Comparison of ENCODE assay signal across 8 cellular contexts in genomic region chr10:102744374-102745051, GRCh38. TPM values are rescaled to one million over a fixed set of nuclear protein-coding genes. Genes with fewer than 3 reads are reported as not detected.
DNase-seq lines count a peak whose midpoint lies in the region; ATAC-seq and TF ChIP-seq lines count a peak whose summit lies in the region.

No MANE protein-coding gene starts in this region.

- H3K9me3 Mint-ChIP-seq in activated T-cell treated with anti-CD3 and anti-CD28 coated beads, Interleukin-2, amount 50 U/mL, for 72 hours: peaks cover 5 to 6% of the 10 kb centered on the region in 2 donors
- H3K9me3 Mint-ChIP-seq in progenitor cell of endocrine pancreas (ENCODE audit: low read depth): peaks cover 5% of the 10 kb centered on the region

- ATAC-seq in HG03175 (IDR thresholded peaks at IDR 0.05; ENCODE audit: unreplicated experiment) (peak; percentile 9), HG03196 (IDR thresholded peaks at IDR 0.05; ENCODE audit: unreplicated experiment) (no peak)
- peak; percentile 8 to 14 for ATAC-seq in activated T-cell treated with anti-CD3 and anti-CD28 coated beads, Interleukin-2, amount 50 U/mL, for 72 hours (replicated peaks in 1 of 2)

- no peaks in the 10 kb centered on the region for H3K27me3 Mint-ChIP-seq in activated T-cell treated with anti-CD3 and anti-CD28 coated beads, Interleukin-2, amount 50 U/mL, for 72 hours (ENCODE audit: low read depth)
- no peaks in the 10 kb centered on the region for H3K27me3 Mint-ChIP-seq in progenitor cell of endocrine pancreas

- intact Hi-C loops in head of caudate nucleus (cut with DNase I): no loop called here

- H3K4me1 Mint-ChIP-seq in activated T-cell treated with anti-CD3 and anti-CD28 coated beads, Interleukin-2, amount 50 U/mL, for 72 hours (ENCODE audit: low read depth): peaks cover 52% of the 10 kb centered on the region
- peaks cover 22% of the 10 kb centered on the region for H3K4me1 Mint-ChIP-seq in progenitor cell of endocrine pancreas (ENCODE audit: low read depth)

- H3K36me3 Mint-ChIP-seq in activated T-cell treated with anti-CD3 and anti-CD28 coated beads, Interleukin-2, amount 50 U/mL, for 72 hours (ENCODE audit: insufficient read depth in 2 of 2): peaks cover 4 to 8% of the 10 kb centered on the region in 2 donors
- peaks cover 2% of the 10 kb centered on the region for H3K36me3 Mint-ChIP-seq in progenitor cell of endocrine pancreas (ENCODE audit: insufficient read depth)

- H3K27ac Mint-ChIP-seq in activated T-cell treated with anti-CD3 and anti-CD28 coated beads, Interleukin-2, amount 50 U/mL, for 72 hours: peak overlapping the region; percentile 79
- H3K27ac Mint-ChIP-seq in progenitor cell of endocrine pancreas: peak overlapping the region; percentile 87

- peak overlapping the region; percentile 95 to 100 for H3K4me3 Mint-ChIP-seq in activated T-cell treated with anti-CD3 and anti-CD28 coated beads, Interleukin-2, amount 50 U/mL, for 72 hours
- H3K4me3 Mint-ChIP-seq in progenitor cell of endocrine pancreas (ENCODE audit: low read depth): peak overlapping the region; percentile 97

- TF ChIP-seq CTCF in progenitor cell of endocrine pancreas (IDR thresholded peaks at IDR 0.05; ENCODE audit: unreplicated experiment): no peak

- peak; percentile 18 for DNase-seq in ELF-1 (ENCODE audit: low read depth, low spot score)
- DNase-seq in activated T-cell treated with anti-CD3 and anti-CD28 coated beads, Interleukin-2, amount 50 U/mL, for 72 hours: peak in 1 of 2 donors; percentile 12
- DNase-seq in head of caudate nucleus: peak in 36 of 42 donors; percentile 3 to 78 (median 38)
- no peak for DNase-seq in progenitor cell of endocrine pancreas (ENCODE audit: low spot score, unreplicated experiment)
- no peak for DNase-seq in CD1c-positive myeloid dendritic cell (ENCODE audit: extremely low spot score)
- no peak for DNase-seq in NCI-H345 treated with DMSO at 0.1 percent for 48 hours (lab: John Stamatoyannopoulos, UW; ENCODE audit: unreplicated experiment)

RNA-seq across cellular contexts. Expression of gene WBP1L, which starts 0.8 kb away (rescaled TPM):
- 10 to 100 TPM; 19.6 to 20.1 TPM for total RNA-seq in activated T-cell treated with anti-CD3 and anti-CD28 coated beads, Interleukin-2, amount 50 U/mL, for 72 hours
- 29.9 and 30.7 TPM in 2 replicates for total RNA-seq in progenitor cell of endocrine pancreas

RNA-seq across cellular contexts. Expression of gene SFXN2, which starts 30.1 kb away (rescaled TPM):
- total RNA-seq in activated T-cell treated with anti-CD3 and anti-CD28 coated beads, Interleukin-2, amount 50 U/mL, for 72 hours: 10 to 100 TPM in 1 of 2 donors, 1 to 10 TPM in 1; 7.5 to 10.4 TPM
- total RNA-seq in progenitor cell of endocrine pancreas: 33.9 and 34.2 TPM in 2 replicates

RNA-seq across cellular contexts. Expression of gene ARL3, which starts 30.3 kb away (rescaled TPM):
- 1 to 10 TPM; 8.0 to 8.7 TPM for total RNA-seq in activated T-cell treated with anti-CD3 and anti-CD28 coated beads, Interleukin-2, amount 50 U/mL, for 72 hours
- total RNA-seq in progenitor cell of endocrine pancreas: 24.9 and 25.0 TPM in 2 replicates

Comparison
In these comparisons a context has a peak if more than half of its experiments do, and no peak if none do; other contexts are left out.
1. DNase-seq: peak in ELF-1 (single experiment) and head of caudate nucleus (36 of 42); none in progenitor cell of endocrine pancreas (single experiment), CD1c-positive myeloid dendritic cell (single experiment) and NCI-H345 treated with DMSO at 0.1 percent for 48 hours (single experiment).